Comparison of ENCODE assay signal across 15 cellular contexts in genomic region chr1:87556326-87556725, GRCh38.
"Had no signal": no experiment of that assay in that cellular context is flagged by ENCODE, and none has a peak within 500 bp of the region (broad histone marks: within the 10 kb centered on the region; RNA-seq: fewer than 3 reads in every experiment).

No MANE protein-coding gene starts in this region.

- H3K9me3 ChIP-seq: colonic mucosa, neutrophil, psoas muscle, stomach had no signal

- ATAC-seq: left colon; left ventricle myocardium superior; naive thymus-derived CD4-positive, alpha-beta T cell; psoas muscle; sciatic nerve had no signal

- H3K27ac ChIP-seq: colonic mucosa, neutrophil, psoas muscle, skin epidermis, stomach had no signal

- H3K36me3 ChIP-seq: colonic mucosa, neutrophil, stomach had no signal

- FAIRE-seq: kidney had no signal

- H3K4me3 Mint-ChIP-seq: naive thymus-derived CD4-positive, alpha-beta T cell had no signal

- H3K4me3 ChIP-seq: colonic mucosa, psoas muscle, skin epidermis, stomach had no signal

- H3K27me3 ChIP-seq: colonic mucosa, neutrophil, stomach had no signal

- H3K4me1 Mint-ChIP-seq: naive thymus-derived CD4-positive, alpha-beta T cell had no signal

- H3K36me3 Mint-ChIP-seq: naive thymus-derived CD4-positive, alpha-beta T cell had no signal

- H3K27ac Mint-ChIP-seq: naive thymus-derived CD4-positive, alpha-beta T cell had no signal

- H3K4me1 ChIP-seq: colonic mucosa, psoas muscle, stomach had no signal

- DNase-seq: colonic mucosa; effector CD4-positive, alpha-beta T cell; kidney; left colon; left ventricle myocardium superior; mesendoderm; naive thymus-derived CD4-positive, alpha-beta T cell; psoas muscle; stimulated activated CD4-positive, alpha-beta T cell treated with anti-CD3 and anti-CD28 coated beads, Interleukin-12 subunit alpha, Interleukin-12 subunit beta, amount 100 ng/mL, for 4 hours; stimulated activated naive CD4-positive, alpha-beta T cell; stomach; trophoblast cell had no signal
